In the genomic region with DNA sequence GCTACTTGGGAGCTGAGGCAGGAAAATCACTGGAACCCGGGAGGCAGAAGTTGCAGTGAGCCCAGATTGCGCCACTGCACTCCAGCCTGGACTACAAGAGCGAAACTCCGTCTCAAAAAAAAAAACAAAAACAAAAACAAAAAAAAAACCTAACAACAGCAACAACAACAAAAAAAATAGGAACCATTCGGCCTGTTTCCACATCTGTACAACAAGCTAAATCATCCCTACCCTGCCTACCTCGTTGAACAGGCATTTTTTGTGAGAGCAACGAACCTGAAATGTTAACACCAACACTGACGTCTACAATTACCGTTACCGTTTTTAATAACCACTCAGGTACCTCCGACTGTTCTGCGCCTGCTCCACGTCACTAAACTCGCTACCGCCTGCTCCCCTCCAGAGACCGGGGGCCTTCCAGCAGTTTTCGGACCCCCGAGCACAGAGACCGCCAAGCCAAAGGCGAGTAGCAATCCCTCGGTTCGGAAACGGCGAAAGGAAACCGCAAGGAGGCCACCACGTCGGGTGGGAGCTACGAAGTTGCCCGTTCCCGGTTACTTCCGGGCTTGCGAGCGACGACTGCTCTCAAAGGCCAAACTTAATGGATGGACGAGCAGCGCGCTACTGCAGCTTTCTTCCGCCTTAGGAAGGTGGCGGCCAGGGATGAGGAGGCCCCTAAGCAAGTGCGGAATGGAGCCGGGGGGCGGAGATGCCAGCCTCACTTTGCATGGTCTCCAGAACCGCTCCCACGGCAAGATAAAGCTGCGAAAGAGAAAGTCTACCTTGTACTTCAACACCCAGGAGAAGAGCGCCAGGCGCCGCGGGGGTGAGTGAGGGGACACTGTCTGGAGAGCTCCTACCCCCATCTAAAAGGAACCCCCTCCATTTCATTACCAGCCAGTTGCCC, we compare ENCODE assay signal across 1 cellular context.
TF ChIP-seq lines count a peak whose summit lies in the region.

TSS of gene PIGB (plus strand) at position 635 of the 907 bp plus-strand sequence. CDS start at position 664, 29 bp downstream.
A gene with protein sequence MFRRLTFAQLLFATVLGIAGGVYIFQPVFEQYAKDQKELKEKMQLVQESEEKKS (minus strand): TSS at position 536 of the 907 bp plus-strand sequence. CDS start 1,331 bp downstream, outside the sequence.

TF ChIP-seq in SK-N-SH treated with all-trans-retinoic acid at 6 μM for 48 hours, 23 proteins besides CTCF, POLR2A, EP300 and RAD21 (continued from another document):
- TF ChIP-seq, protein P1, sequence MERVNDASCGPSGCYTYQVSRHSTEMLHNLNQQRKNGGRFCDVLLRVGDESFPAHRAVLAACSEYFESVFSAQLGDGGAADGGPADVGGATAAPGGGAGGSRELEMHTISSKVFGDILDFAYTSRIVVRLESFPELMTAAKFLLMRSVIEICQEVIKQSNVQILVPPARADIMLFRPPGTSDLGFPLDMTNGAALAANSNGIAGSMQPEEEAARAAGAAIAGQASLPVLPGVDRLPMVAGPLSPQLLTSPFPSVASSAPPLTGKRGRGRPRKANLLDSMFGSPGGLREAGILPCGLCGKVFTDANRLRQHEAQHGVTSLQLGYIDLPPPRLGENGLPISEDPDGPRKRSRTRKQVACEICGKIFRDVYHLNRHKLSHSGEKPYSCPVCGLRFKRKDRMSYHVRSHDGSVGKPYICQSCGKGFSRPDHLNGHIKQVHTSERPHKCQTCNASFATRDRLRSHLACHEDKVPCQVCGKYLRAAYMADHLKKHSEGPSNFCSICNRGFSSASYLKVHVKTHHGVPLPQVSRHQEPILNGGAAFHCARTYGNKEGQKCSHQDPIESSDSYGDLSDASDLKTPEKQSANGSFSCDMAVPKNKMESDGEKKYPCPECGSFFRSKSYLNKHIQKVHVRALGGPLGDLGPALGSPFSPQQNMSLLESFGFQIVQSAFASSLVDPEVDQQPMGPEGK (CRISPR knock-in tag; IDR thresholded peaks at IDR 0.05; ENCODE audit: borderline replicate concordance), result 0 out of 2 replicates have a peak, but pooled peaks have one; percentile 78
- TF ChIP-seq GLIS3 (CRISPR knock-in tag; IDR thresholded peaks at IDR 0.05), result no peak; the same call in 1 of the 2 replicates
- TF ChIP-seq ZFP30 (CRISPR knock-in tag; IDR thresholded peaks at IDR 0.05), result no peak
- no peak for TF ChIP-seq BACH2 (CRISPR knock-in tag; IDR thresholded peaks at IDR 0.05; ENCODE audit: borderline replicate concordance)
- no peak for TF ChIP-seq TOX (CRISPR knock-in tag; IDR thresholded peaks at IDR 0.05; ENCODE audit: borderline replicate concordance)
- peak; percentile 57; the same call in 1 of the 2 replicates for TF ChIP-seq CSDC2 (CRISPR knock-in tag; IDR thresholded peaks at IDR 0.05)
- TF ChIP-seq PPARA (CRISPR knock-in tag; IDR thresholded peaks at IDR 0.05; ENCODE audit: borderline replicate concordance), result no peak
- TF ChIP-seq OSR1 (CRISPR knock-in tag; IDR thresholded peaks at IDR 0.05), result no peak
- no peak for TF ChIP-seq RARB (CRISPR knock-in tag; IDR thresholded peaks at IDR 0.05)
- TF ChIP-seq CREB5 (CRISPR knock-in tag; IDR thresholded peaks at IDR 0.05; ENCODE audit: low read depth), result no peak
- no peak for TF ChIP-seq ZNF70 (CRISPR knock-in tag; IDR thresholded peaks at IDR 0.05)
- no peak for TF ChIP-seq ZC3H10 (CRISPR knock-in tag; IDR thresholded peaks at IDR 0.05)
- TF ChIP-seq SNAI2 (CRISPR knock-in tag; IDR thresholded peaks at IDR 0.05), result no peak
- TF ChIP-seq ZNF565 (CRISPR knock-in tag; conservative IDR thresholded peaks at IDR 0.05; ENCODE audit: low read depth), result no peak
